Comparison of ENCODE assay signal across 9 cellular contexts in the genomic region with DNA sequence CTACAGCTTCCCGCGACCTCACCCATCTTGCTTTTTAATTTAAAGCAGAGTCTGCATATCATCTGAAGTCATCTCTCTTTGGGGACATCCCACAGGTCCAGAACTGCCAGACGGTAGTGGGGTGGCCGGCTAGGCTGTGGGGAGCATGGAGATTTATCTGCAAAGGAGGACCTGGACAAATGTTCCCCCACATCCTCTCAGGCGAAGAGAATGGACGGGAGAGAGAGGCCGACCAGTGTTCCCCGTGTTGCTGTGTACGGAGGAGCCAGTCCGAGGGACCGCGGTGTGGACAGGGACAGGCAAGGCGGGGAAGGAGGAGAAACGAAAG. TPM values are rescaled to one million over a fixed set of nuclear protein-coding genes. Genes with fewer than 3 reads are reported as not detected.
DNase-seq lines count a peak whose midpoint lies in the region; ATAC-seq and TF ChIP-seq lines count a peak whose summit lies in the region.
"Had no signal": no experiment of that assay in that cellular context is flagged by ENCODE, and none has a peak within 500 bp of the region (broad histone marks: within the 10 kb centered on the region; RNA-seq: fewer than 3 reads in every experiment).

No MANE protein-coding gene starts in this region.

- CTCF ChIA-PET in activated CD4-positive, alpha-beta T cell treated with anti-CD3 and anti-CD28 coated beads for 36 hours (lab: Charles Lee): interaction anchor here (0.9 to 1.2 kb wide), 2 partner anchors 11 to 26 kb away, joined by 3 read pairs; no protein-coding TSS in a partner anchor
- CTCF ChIA-PET in mammary epithelial cell (lab: Charles Lee; ENCODE audit: low non-redundant PET): no interaction called here

- H3K36me3 ChIP-seq in mammary epithelial cell (ENCODE audit: insufficient read depth, low read length) (no peaks in the 10 kb centered on the region), right lobe of liver (no peaks in the 10 kb centered on the region), subcutaneous abdominal adipose tissue (ENCODE audit: control insufficient read depth in 5 of 5, insufficient read depth in 5 of 5, low read length in 5 of 5) (no peaks in the 10 kb centered on the region)

- H3K36me3 Mint-ChIP-seq in activated CD4-positive, alpha-beta T cell treated with anti-CD3 and anti-CD28 coated beads for 36 hours (ENCODE audit: low read depth): no peaks in the 10 kb centered on the region

- no peak for ATAC-seq in activated CD4-positive, alpha-beta T cell treated with anti-CD3 and anti-CD28 coated beads for 36 hours
- no peak for ATAC-seq in right lobe of liver
- ATAC-seq: A549 had no signal

- H3K9ac ChIP-seq in mammary epithelial cell (ENCODE audit: insufficient read depth, low read length) (no peak overlapping the region), subcutaneous abdominal adipose tissue (ENCODE audit: low read length in 5 of 5) (peak overlapping the region; percentile 44 to 77 (median 67))

- peaks cover 59% of the 10 kb centered on the region for H3K27me3 Mint-ChIP-seq in activated CD4-positive, alpha-beta T cell treated with anti-CD3 and anti-CD28 coated beads for 36 hours

- H3K4me3 Mint-ChIP-seq in activated CD4-positive, alpha-beta T cell treated with anti-CD3 and anti-CD28 coated beads for 36 hours: peak overlapping the region; percentile 37

- H3K4me2 ChIP-seq in mammary epithelial cell (ENCODE audit: insufficient read depth, low read depth, low read length): peak overlapping the region; percentile 72
- H3K4me2 ChIP-seq: A549 had no signal

- no peak for DNase-seq in activated CD4-positive, alpha-beta T cell treated with anti-CD3 and anti-CD28 coated beads for 36 hours
- DNase-seq in activated CD4-positive, alpha-beta T cell treated with anti-CD3 and anti-CD28 coated beads, Interleukin-2, amount 50 U/mL, for 48 hours: no peak
- DNase-seq in mammary epithelial cell (no peak), right lobe of liver (no peak), DMS 273 treated with DMSO at 0.1 percent for 48 hours (lab: John Stamatoyannopoulos, UW) (no peak)
- no peak for DNase-seq in effector CD4-positive, alpha-beta T cell
- no peak for DNase-seq in stimulated activated CD4-positive, alpha-beta T cell treated with anti-CD3 and anti-CD28 coated beads, Interleukin-2, amount 100 ng/mL, for 48 hours

- no peak for TF ChIP-seq CTCF in mammary epithelial cell (conservative IDR thresholded peaks at IDR 0.05 in 1 of 2, IDR thresholded peaks at IDR 0.05 in 1 of 2; ENCODE audit: extremely low read depth in 1 of 2, insufficient read depth in 1 of 2, low read depth in 1 of 2, low read length in 2 of 2)
- TF ChIP-seq CTCF in right lobe of liver (IDR thresholded peaks at IDR 0.05): no peak

- peaks cover 6% of the 10 kb centered on the region for H3K4me1 ChIP-seq in mammary epithelial cell (ENCODE audit: insufficient read depth, low read length)
- H3K4me1 ChIP-seq in right lobe of liver: peaks cover 0 to 11% (median 0%) of the 10 kb centered on the region in 4 donors
- H3K4me1 ChIP-seq in subcutaneous abdominal adipose tissue (ENCODE audit: control insufficient read depth in 5 of 5, insufficient read depth in 5 of 5, low read length in 5 of 5): peaks cover 4 to 43% (median 24%) of the 10 kb centered on the region in 5 donors

- dilution Hi-C loops in mammary epithelial cell (cut with HindIII; ENCODE audit: low sequenced_read_pairs): no loop called here

- 31% methylated on average over 12 of the region's 14 CpGs for WGBS in mammary epithelial cell (ENCODE audit: low coverage, missing lambda C conversion rate)
- WGBS in right lobe of liver (ENCODE audit: insufficient coverage, low coverage, low lambda C conversion rate, missing lambda C conversion rate): 24% methylated on average over 14 of the region's 14 CpGs

- H3K27ac Mint-ChIP-seq in activated CD4-positive, alpha-beta T cell treated with anti-CD3 and anti-CD28 coated beads for 36 hours: no peak overlapping the region

- intact Hi-C loops in activated CD4-positive, alpha-beta T cell treated with anti-CD3 and anti-CD28 coated beads for 36 hours (cut with DNase I, micrococcal nuclease): no loop called here
- intact Hi-C loops in mammary epithelial cell (cut with micrococcal nuclease) (no loop called here), right lobe of liver (cut with DNase I) (no loop called here)

- POLR2A ChIA-PET in activated CD4-positive, alpha-beta T cell treated with anti-CD3 and anti-CD28 coated beads for 36 hours (lab: Charles Lee): no interaction called here

- BruUV-seq in mammary epithelial cell (replicated peaks; lab: Mats Ljungman, UMichigan): no TSS peak

- H3K27ac ChIP-seq in mammary epithelial cell (ENCODE audit: insufficient read depth, low read depth, low read length) (no peak overlapping the region), right lobe of liver (peak overlapping the region; percentile 63 to 83 (median 68)), subcutaneous abdominal adipose tissue (ENCODE audit: low read depth, low read length) (peak overlapping the region; percentile 67)
- H3K27ac ChIP-seq: A549 had no signal

- H3K4me1 Mint-ChIP-seq in activated CD4-positive, alpha-beta T cell treated with anti-CD3 and anti-CD28 coated beads for 36 hours: peaks cover 18% of the 10 kb centered on the region

- H3K27me3 ChIP-seq in mammary epithelial cell (ENCODE audit: insufficient read depth, low read length) (no peaks in the 10 kb centered on the region), right lobe of liver (no peaks in the 10 kb centered on the region), subcutaneous abdominal adipose tissue (ENCODE audit: control insufficient read depth in 5 of 5, insufficient read depth in 4 of 5, low read length in 5 of 5) (peaks cover 0 to 10% (median 2%) of the 10 kb centered on the region in 5 donors)

- H3K9me3 ChIP-seq in mammary epithelial cell (replicated peaks; ENCODE audit: insufficient read depth, low read length) (no peaks in the 10 kb centered on the region), right lobe of liver (no peaks in the 10 kb centered on the region), subcutaneous abdominal adipose tissue (ENCODE audit: control insufficient read depth in 5 of 5, low read length in 5 of 5) (no peaks in the 10 kb centered on the region)
- H3K9me3 ChIP-seq: A549 had no signal

- H2AFZ ChIP-seq in mammary epithelial cell (ENCODE audit: low read depth, low read length): peak overlapping the region; percentile 81

- H3K4me3 ChIP-seq in mammary epithelial cell (replicated peaks in 1 of 3; ENCODE audit: insufficient read depth in 1 of 3, low read depth in 2 of 3, low read length in 3 of 3): peak overlapping the region in 1 of 3 experiments; percentile 35
- H3K4me3 ChIP-seq in right lobe of liver: peak overlapping the region; percentile 49 to 65 (median 60)
- peak overlapping the region; percentile 62 to 85 (median 77) for H3K4me3 ChIP-seq in subcutaneous abdominal adipose tissue (ENCODE audit: low read depth in 1 of 5, low read length in 5 of 5)
- H3K4me3 ChIP-seq: A549 had no signal

- no peaks in the 10 kb centered on the region for H4K20me1 ChIP-seq in mammary epithelial cell (ENCODE audit: insufficient read depth, low read length)

- no peak for TF ChIP-seq POLR2A in right lobe of liver (IDR thresholded peaks at IDR 0.05)

- in situ Hi-C loops in mammary epithelial cell (cut with MboI; ENCODE audit: low sequenced_read_pairs in 2 of 2): no loop called here

- H3K9me3 Mint-ChIP-seq in activated CD4-positive, alpha-beta T cell treated with anti-CD3 and anti-CD28 coated beads for 36 hours (ENCODE audit: low read depth): no peaks in the 10 kb centered on the region

- peaks cover under 1% of the 10 kb centered on the region for H3K79me2 ChIP-seq in mammary epithelial cell (ENCODE audit: insufficient read depth, low read length)

RNA-seq across cellular contexts. Expression of a gene that starts 0.7 kb away (rescaled TPM):
- not detected for total RNA-seq in activated CD4-positive, alpha-beta T cell treated with anti-CD3 and anti-CD28 coated beads for 36 hours
- total RNA-seq in mammary epithelial cell (1 to 10 TPM in 1 of 2 donors, not detected in 1; 2.5 TPM), right lobe of liver (100 to 1,000 TPM in 3 of 6 experiments, 10 to 100 TPM in 2, 1 to 10 TPM in 1; 8.6 to 569 (median 84.5) TPM)
- polyA plus RNA-seq in mammary epithelial cell: not detected
- polyA minus RNA-seq in mammary epithelial cell: not detected
- polyA plus RNA-seq: A549 had no signal

RNA-seq across cellular contexts. Expression of a gene that starts 6.2 kb away (rescaled TPM):
- 100 to 1,000 TPM in 1 of 2 experiments, 10 to 100 TPM in 1; 61.1 to 108 TPM for total RNA-seq in activated CD4-positive, alpha-beta T cell treated with anti-CD3 and anti-CD28 coated beads for 36 hours
- total RNA-seq in mammary epithelial cell (100 to 1,000 TPM; 259 to 468 TPM), right lobe of liver (1,000 to 10,000 TPM in 2 of 6 experiments, 100 to 1,000 TPM in 4; 403 to 1,748 (median 691) TPM)
- polyA plus RNA-seq in mammary epithelial cell: 2,254 TPM
- polyA minus RNA-seq in mammary epithelial cell: 623 TPM
- polyA plus RNA-seq: A549 had no signal

RNA-seq across cellular contexts. Expression of a gene that starts 6.7 kb away (rescaled TPM):
- total RNA-seq in activated CD4-positive, alpha-beta T cell treated with anti-CD3 and anti-CD28 coated beads for 36 hours: 1 to 10 TPM in 1 of 2 experiments, under 1 TPM in 1; 0.74 to 1.1 TPM
- total RNA-seq in mammary epithelial cell (not detected), right lobe of liver (100 to 1,000 TPM in 3 of 6 experiments, 10 to 100 TPM in 3; 34.9 to 161 (median 110) TPM)
- polyA plus RNA-seq in mammary epithelial cell: 0.65 TPM
- polyA minus RNA-seq in mammary epithelial cell: not detected

RNA-seq across cellular contexts. Expression of a gene that starts 19.9 kb away (rescaled TPM):
- not detected for total RNA-seq in activated CD4-positive, alpha-beta T cell treated with anti-CD3 and anti-CD28 coated beads for 36 hours
- total RNA-seq in mammary epithelial cell (not detected), right lobe of liver (1 to 10 TPM in 3 of 6 experiments, not detected in 3; 1.6 to 7.7 (median 2.2) TPM)
- not detected for polyA plus RNA-seq in mammary epithelial cell
- not detected for polyA minus RNA-seq in mammary epithelial cell
- polyA plus RNA-seq: A549 had no signal

RNA-seq across cellular contexts. Expression of a gene that starts 23.4 kb away (rescaled TPM):
- 100 to 1,000 TPM; 114 to 380 TPM for total RNA-seq in activated CD4-positive, alpha-beta T cell treated with anti-CD3 and anti-CD28 coated beads for 36 hours
- total RNA-seq in mammary epithelial cell (1,000 to 10,000 TPM in 1 of 2 donors, 100 to 1,000 TPM in 1; 295 to 3,844 TPM), right lobe of liver (1,000 to 10,000 TPM in 5 of 6 experiments, 100 to 1,000 TPM in 1; 946 to 4,033 (median 2,228) TPM)
- polyA plus RNA-seq in mammary epithelial cell: 2,263 TPM
- 3,641 TPM for polyA minus RNA-seq in mammary epithelial cell

Comparison
In these comparisons a context has a peak if more than half of its experiments do, and no peak if none do; other contexts are left out.
1. RNA of a gene that starts 6.7 kb away (total RNA-seq): 34.9 to 161 TPM in right lobe of liver; 0.74 to 1.1 TPM in activated CD4-positive, alpha-beta T cell treated with anti-CD3 and anti-CD28 coated beads for 36 hours and not detected in mammary epithelial cell; every median in the first group is over 10 times any median in the second.